Comparison of ENCODE assay signal across 13 cellular contexts in the genomic region with DNA sequence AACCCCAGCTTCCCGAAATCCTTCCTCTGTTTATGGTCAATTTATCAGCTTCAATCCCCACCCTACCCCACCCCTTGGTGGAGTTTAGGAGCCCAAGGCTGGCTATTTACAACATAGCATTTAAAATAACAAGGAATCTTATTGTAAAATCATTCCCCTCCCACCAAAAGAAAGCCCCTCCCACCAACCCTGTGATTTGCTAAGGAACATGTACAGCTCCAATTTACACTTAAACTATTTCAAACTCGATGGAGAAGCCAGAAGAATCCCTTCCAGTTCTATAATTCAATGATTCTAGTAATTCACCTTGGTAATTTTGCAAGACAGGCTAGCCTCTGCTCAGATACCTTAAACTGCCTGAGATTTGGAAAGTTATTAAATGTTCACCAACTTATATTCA. TPM values are rescaled to one million over a fixed set of nuclear protein-coding genes. Genes with fewer than 3 reads are reported as not detected.
A peak's percentile ranks its signal among the peaks of the same experiment; 100 is the strongest.
DNase-seq lines count a peak whose midpoint lies in the region; ATAC-seq and TF ChIP-seq lines count a peak whose summit lies in the region.
"Had no signal": no experiment of that assay in that cellular context is flagged by ENCODE, and none has a peak within 500 bp of the region (broad histone marks: within the 10 kb centered on the region; RNA-seq: fewer than 3 reads in every experiment).

No MANE protein-coding gene starts in this region.

- H3K36me3 ChIP-seq in fibroblast of lung (ENCODE audit: control insufficient read depth, insufficient read depth, low read length) = no peaks in the 10 kb centered on the region
- H3K36me3 ChIP-seq in skeletal muscle satellite cell (ENCODE audit: insufficient read depth, low read length) = peaks cover 14% of the 10 kb centered on the region
- H3K36me3 ChIP-seq in gastroesophageal sphincter = peaks cover 0 to 3% of the 10 kb centered on the region in 2 donors

- in situ Hi-C loops in SK-MEL-5 (cut with HindIII; ENCODE audit: low pct_unique_long_range_greater_than_20kb, low sequenced_read_pairs) = no loop called here

- DNase-seq in SIG-M5 treated with dmso at 0.1 percent for 504 hours (lab: John Stamatoyannopoulos, UW; ENCODE audit: unreplicated experiment) (peak; percentile 4), SIG-M5 (lab: John Stamatoyannopoulos, UW) (no peak), SK-MEL-5 (ENCODE audit: low read depth, low spot score) (peak; percentile 69), fibroblast of lung (ENCODE audit: low read depth in 2 of 2) (peak; percentile 40 to 51), SK-N-DZ (ENCODE audit: low spot score) (no peak), HUDEP-2 (lab: John Stamatoyannopoulos, UW; ENCODE audit: unreplicated experiment in 76 of 76) (no peak)
- DNase-seq: activated CD4-positive, alpha-beta T cell treated with anti-CD3 and anti-CD28 coated beads, Interleukin-2, amount 10 ng/mL, durations not matched to agents 24 days and 14 days; cerebellar nuclear complex; glutamatergic neuron; NCI-H1105 treated with DMSO at 0.1 percent for 48 hours; NCI-H526 had no signal

- no peaks in the 10 kb centered on the region for H3K9me3 ChIP-seq in fibroblast of lung (ENCODE audit: control insufficient read depth, insufficient read depth, low read depth, low read length)
- no peaks in the 10 kb centered on the region for H3K9me3 ChIP-seq in skeletal muscle satellite cell (replicated peaks; ENCODE audit: low read length)
- H3K9me3 ChIP-seq in gastroesophageal sphincter = no peaks in the 10 kb centered on the region

- H3K4me3 ChIP-seq in fibroblast of lung (replicated peaks in 1 of 4; ENCODE audit: control extremely low read depth in 1 of 4, insufficient read depth in 1 of 4, low read depth in 3 of 4, low read length in 4 of 4) (peak overlapping the region in 3 of 4 experiments; percentile 9 to 23 (median 23)), skeletal muscle satellite cell (ENCODE audit: low read length) (no peak overlapping the region), gastroesophageal sphincter (no peak overlapping the region)

- no peak overlapping the region for H2AFZ ChIP-seq in fibroblast of lung (ENCODE audit: low read length)

- no peaks in the 10 kb centered on the region for H3K27me3 ChIP-seq in fibroblast of lung (ENCODE audit: control insufficient read depth, insufficient read depth, low read length)
- no peaks in the 10 kb centered on the region for H3K27me3 ChIP-seq in skeletal muscle satellite cell (ENCODE audit: control insufficient read depth, insufficient read depth, low read length)
- H3K27me3 ChIP-seq in gastroesophageal sphincter = no peaks in the 10 kb centered on the region

- no peak for ATAC-seq in gastroesophageal sphincter

- H3K79me2 ChIP-seq in fibroblast of lung (ENCODE audit: control insufficient read depth, insufficient read depth, low read length) = peaks cover 74% of the 10 kb centered on the region

- no peak for TF ChIP-seq POLR2A in gastroesophageal sphincter (IDR thresholded peaks at IDR 0.05)

- H3K4me2 ChIP-seq in fibroblast of lung (ENCODE audit: extremely low read depth, insufficient read depth, low read length) (peak overlapping the region; percentile 77), skeletal muscle satellite cell (ENCODE audit: low read length) (peak overlapping the region; percentile 77)

- H3K4me1 ChIP-seq in fibroblast of lung (ENCODE audit: control insufficient read depth, extremely low read depth, insufficient read depth, low read length) = peaks cover 9% of the 10 kb centered on the region
- H3K4me1 ChIP-seq in skeletal muscle satellite cell (ENCODE audit: control insufficient read depth, insufficient read depth, low read length) = peaks cover 43% of the 10 kb centered on the region
- H3K4me1 ChIP-seq in gastroesophageal sphincter = peaks cover 0 to 76% (median 39%) of the 10 kb centered on the region in 3 donors

- 33 to 35% methylated on average over 2 of the region's 2 CpGs for WGBS in gastroesophageal sphincter (ENCODE audit: low coverage in 1 of 2), 2 donors

- TF ChIP-seq CTCF in fibroblast of lung (conservative IDR thresholded peaks at IDR 0.05 in 1 of 2, IDR thresholded peaks at IDR 0.05 in 1 of 2; ENCODE audit: low read depth in 1 of 2, low read length in 2 of 2) = no peak
- TF ChIP-seq CTCF in gastroesophageal sphincter (IDR thresholded peaks at IDR 0.05) = no peak

- H3K9ac ChIP-seq in fibroblast of lung (ENCODE audit: insufficient read depth, low read length) = no peak overlapping the region
- H3K9ac ChIP-seq in skeletal muscle satellite cell (ENCODE audit: low read depth, low read length) = peak overlapping the region; percentile 4

- TF ChIP-seq EP300 in gastroesophageal sphincter (IDR thresholded peaks at IDR 0.05) = no peak

- no peak overlapping the region for H3K27ac ChIP-seq in fibroblast of lung (ENCODE audit: insufficient read depth, low read length)
- H3K27ac ChIP-seq in gastroesophageal sphincter = peak overlapping the region in 2 of 4 donors; percentile 35 to 100

- no peaks in the 10 kb centered on the region for H4K20me1 ChIP-seq in fibroblast of lung (ENCODE audit: control insufficient read depth, extremely low read depth, insufficient read depth, low read length)

RNA-seq across cellular contexts. Expression of gene LATS2, which starts 3.0 kb away (rescaled TPM):
- total RNA-seq in SK-MEL-5 (2014; rRNA removed; shearing (Covaris generic)) = 12.9 and 13.0 TPM in 2 replicates
- 29.4 and 43.9 TPM in 2 replicates for polyA plus RNA-seq in SK-MEL-5 (2015; cell fraction: cytosol; rRNA removed)
- 18.2 and 23.6 TPM in 2 replicates for polyA plus RNA-seq in SK-MEL-5 (2015; cell fraction: nucleus; rRNA removed)
- 11.0 and 16.2 TPM in 2 replicates for total RNA-seq in fibroblast of lung
- 17.6 and 32.0 TPM in 2 replicates for polyA plus RNA-seq in fibroblast of lung
- 14.8 and 30.1 TPM in 2 replicates for polyA plus RNA-seq in fibroblast of lung (2012)
- 22.5 and 36.8 TPM in 2 replicates for polyA minus RNA-seq in fibroblast of lung (ENCODE audit: low replicate concordance)
- 9.4 and 11.1 TPM in 2 replicates for total RNA-seq in skeletal muscle satellite cell (2012; rRNA removed)
- polyA plus RNA-seq in SK-N-DZ (2014; cell fraction: cytosol; rRNA removed) = not detected in 2 replicates
- not detected in 2 replicates for polyA plus RNA-seq in SK-N-DZ (2014; cell fraction: nucleus; rRNA removed)
- 10 to 100 TPM; 42.2 to 95.4 (median 56.5) TPM for total RNA-seq in gastroesophageal sphincter

Comparison
In these comparisons a context has a peak if more than half of its experiments do, and no peak if none do; other contexts are left out.
1. DNase-seq: peak in SIG-M5 treated with dmso at 0.1 percent for 504 hours (single experiment), SK-MEL-5 (single experiment) and fibroblast of lung (2 of 2); none in SIG-M5 (single experiment), SK-N-DZ (single experiment) and HUDEP-2 (0 of 76).
2. H3K4me3 ChIP-seq: peak in fibroblast of lung (3 of 4); none in skeletal muscle satellite cell (single experiment) and gastroesophageal sphincter (0 of 2).